ENCODE assay signal across 22 cellular contexts in genomic region chr2:178679891-178680290, GRCh38.
"Had no signal": no experiment of that assay in that cellular context is flagged by ENCODE, and none has a peak within 500 bp of the region (broad histone marks: within the 10 kb centered on the region; RNA-seq: fewer than 3 reads in every experiment).

No MANE protein-coding gene starts in this region.

- H3K36me3 ChIP-seq: right lobe of liver, tibial artery had no signal

- H2AFZ ChIP-seq: parathyroid adenoma had no signal

- H3K27me3 Mint-ChIP-seq: activated naive CD4-positive, alpha-beta T cell treated with anti-CD3 and anti-CD28 coated beads, Interleukin-2, amount 50 U/mL, for 24 hours; central memory CD8-positive, alpha-beta T cell; effector memory CD8-positive, alpha-beta T cell; stimulated activated naive CD8-positive, alpha-beta T cell treated with anti-CD3 and anti-CD28 coated beads, Interleukin-15, amount 100 ng/mL, for 72 hours had no signal

- H3K27ac Mint-ChIP-seq: activated CD8-positive, alpha-beta T cell treated with anti-CD3 and anti-CD28 coated beads, Interleukin-2, amount 10 ng/mL, durations not matched to agents 7 days and 5 days; activated naive CD4-positive, alpha-beta T cell treated with anti-CD3 and anti-CD28 coated beads, Interleukin-2, amount 50 U/mL, for 24 hours; effector memory CD8-positive, alpha-beta T cell; nephron progenitor cell; stimulated activated effector memory CD8-positive, alpha-beta T cell treated with anti-CD3 and anti-CD28 coated beads, Interleukin-12 subunit alpha, Interleukin-12 subunit beta, amount 100 ng/mL, for 72 hours; stimulated activated naive CD8-positive, alpha-beta T cell treated with anti-CD3 and anti-CD28 coated beads, Interleukin-15, amount 100 ng/mL, for 72 hours; T-helper 2 cell treated with Interferon-gamma antibody and Interleukin-4, amounts not matched to agents 5 μg/mL and 100 μg/mL, for 36 hours had no signal

- H3K4me1 ChIP-seq: body of pancreas, heart left ventricle, parathyroid adenoma, right lobe of liver, tibial artery had no signal

- ATAC-seq: activated CD8-positive, alpha-beta T cell treated with anti-CD3 and anti-CD28 coated beads, Interleukin-2, amount 10 ng/mL, durations not matched to agents 7 days and 5 days; body of pancreas; effector memory CD8-positive, alpha-beta T cell; heart left ventricle; right lobe of liver; stimulated activated effector memory CD8-positive, alpha-beta T cell treated with anti-CD3 and anti-CD28 coated beads, Interleukin-12 subunit alpha, Interleukin-12 subunit beta, amount 100 ng/mL, for 72 hours; stimulated activated naive CD8-positive, alpha-beta T cell treated with anti-CD3 and anti-CD28 coated beads, Interleukin-15, amount 100 ng/mL, for 72 hours had no signal

- H3K4me3 ChIP-seq: body of pancreas, dorsolateral prefrontal cortex, heart left ventricle, right lobe of liver, skin epidermis, tibial artery had no signal

- H3K9me3 Mint-ChIP-seq: nephron progenitor cell; stimulated activated naive CD8-positive, alpha-beta T cell treated with anti-CD3 and anti-CD28 coated beads, Interleukin-15, amount 100 ng/mL, for 72 hours; T-helper 2 cell treated with Interferon-gamma antibody and Interleukin-4, amounts not matched to agents 5 μg/mL and 100 μg/mL, for 36 hours had no signal

- H3K4me3 Mint-ChIP-seq: activated CD8-positive, alpha-beta T cell treated with anti-CD3 and anti-CD28 coated beads, Interleukin-2, amount 10 ng/mL, durations not matched to agents 7 days and 5 days; activated naive CD4-positive, alpha-beta T cell treated with anti-CD3 and anti-CD28 coated beads, Interleukin-2, amount 50 U/mL, for 24 hours; central memory CD8-positive, alpha-beta T cell; effector memory CD8-positive, alpha-beta T cell; nephron progenitor cell; stimulated activated effector memory CD8-positive, alpha-beta T cell treated with anti-CD3 and anti-CD28 coated beads, Interleukin-12 subunit alpha, Interleukin-12 subunit beta, amount 100 ng/mL, for 72 hours; stimulated activated naive CD8-positive, alpha-beta T cell treated with anti-CD3 and anti-CD28 coated beads, Interleukin-15, amount 100 ng/mL, for 72 hours; T-helper 2 cell treated with Interferon-gamma antibody and Interleukin-4, amounts not matched to agents 5 μg/mL and 100 μg/mL, for 36 hours had no signal

- H3K79me2 ChIP-seq: parathyroid adenoma had no signal

- H3K36me3 Mint-ChIP-seq: stimulated activated effector memory CD8-positive, alpha-beta T cell treated with anti-CD3 and anti-CD28 coated beads, Interleukin-12 subunit alpha, Interleukin-12 subunit beta, amount 100 ng/mL, for 72 hours had no signal

- H3K4me1 Mint-ChIP-seq: activated naive CD4-positive, alpha-beta T cell treated with anti-CD3 and anti-CD28 coated beads, Interleukin-2, amount 50 U/mL, for 24 hours; central memory CD8-positive, alpha-beta T cell; stimulated activated effector memory CD8-positive, alpha-beta T cell treated with anti-CD3 and anti-CD28 coated beads, Interleukin-12 subunit alpha, Interleukin-12 subunit beta, amount 100 ng/mL, for 72 hours; stimulated activated naive CD8-positive, alpha-beta T cell treated with anti-CD3 and anti-CD28 coated beads, Interleukin-15, amount 100 ng/mL, for 72 hours had no signal

- H3K27ac ChIP-seq: body of pancreas, dorsolateral prefrontal cortex, heart left ventricle, parathyroid adenoma, right lobe of liver, skin epidermis, tibial artery had no signal

- H3K9me3 ChIP-seq: body of pancreas, heart left ventricle, right lobe of liver, tibial artery had no signal

- DNase-seq: activated CD4-positive, alpha-beta T cell treated with anti-CD3 and anti-CD28 coated beads for 1 hour; activated CD4-positive, alpha-beta T cell treated with anti-CD3 and anti-CD28 coated beads, Interleukin-2, amount 50 U/mL, for 1 hour; activated CD8-positive, alpha-beta T cell treated with anti-CD3 and anti-CD28 coated beads, Interleukin-2, amount 10 ng/mL, durations not matched to agents 7 days and 5 days; activated gamma-delta T cell treated with Interleukin-2 at 50 U/mL for 16 hours; activated T-cell treated with anti-CD3 and anti-CD28 coated beads, Interleukin-2, amount 50 U/mL, for 1 hour; anterior cingulate cortex; body of pancreas; dorsolateral prefrontal cortex; effector memory CD8-positive, alpha-beta T cell; heart left ventricle; mesenchymal stem cell; nephron progenitor cell; right lobe of liver; stimulated activated CD4-positive, alpha-beta T cell treated with anti-CD3 and anti-CD28 coated beads, Interleukin-2, amount 100 ng/mL, for 24 hours; stimulated activated naive CD8-positive, alpha-beta T cell treated with anti-CD3 and anti-CD28 coated beads, Interleukin-15, amount 100 ng/mL, for 72 hours; tibial artery had no signal

- H3K27me3 ChIP-seq: body of pancreas, dorsolateral prefrontal cortex, heart left ventricle, right lobe of liver, tibial artery had no signal
